ENCODE assay signal across 7 cellular contexts in genomic region chr9:134025606-134026541, GRCh38. TPM values are rescaled to one million over a fixed set of nuclear protein-coding genes. Genes with fewer than 3 reads are reported as not detected.
A peak's percentile ranks its signal among the peaks of the same experiment; 100 is the strongest.
DNase-seq lines count a peak whose midpoint lies in the region; FAIRE-seq and TF ChIP-seq lines count a peak whose summit lies in the region.

No MANE protein-coding gene starts in this region.

- peak overlapping the region; percentile 23 for H3K18ac ChIP-seq in mesendoderm (ENCODE audit: low read length)

- no peak overlapping the region for H3K4ac ChIP-seq in mesendoderm (ENCODE audit: low read depth, low read length)

- no peak overlapping the region for H3K27ac ChIP-seq in mesendoderm (ENCODE audit: low read depth, low read length)

- TF ChIP-seq POLR2A in GM12891 (IDR thresholded peaks at IDR 0.05; ENCODE audit: low read depth, low read length) = no peak

- no peak overlapping the region for H2AK5ac ChIP-seq in mesendoderm (ENCODE audit: low read length)

- TF ChIP-seq CTCF in HFF-Myc (IDR thresholded peaks at IDR 0.05; ENCODE audit: low read depth, low read length, missing control alignments) = peak; percentile 23

- peak overlapping the region; percentile 78 for H3K4me3 Mint-ChIP-seq in activated CD4-positive, alpha-beta T cell treated with anti-CD3 and anti-CD28 coated beads, Interleukin-2, amount 10 ng/mL, durations not matched to agents 7 days and 5 days

- H3K27me3 Mint-ChIP-seq in activated CD4-positive, alpha-beta T cell treated with anti-CD3 and anti-CD28 coated beads, Interleukin-2, amount 10 ng/mL, durations not matched to agents 7 days and 5 days = no peaks in the 10 kb centered on the region

- H3K4me2 ChIP-seq in mesendoderm (ENCODE audit: low read length) = peak overlapping the region; percentile 28

- H3K79me2 ChIP-seq in mesendoderm (ENCODE audit: control insufficient read depth, insufficient read depth, low read length) = no peaks in the 10 kb centered on the region

- H3K36me3 Mint-ChIP-seq in activated CD4-positive, alpha-beta T cell treated with anti-CD3 and anti-CD28 coated beads, Interleukin-2, amount 10 ng/mL, durations not matched to agents 7 days and 5 days (ENCODE audit: low read depth) = peaks cover 6% of the 10 kb centered on the region

- H3K36me3 ChIP-seq in mesendoderm (ENCODE audit: control insufficient read depth, insufficient read depth, low read length) = peaks cover 2% of the 10 kb centered on the region

- FAIRE-seq in GM12891 (lab: Jason Lieb, UNC) = no peak

- H2BK15ac ChIP-seq in mesendoderm (replicated peaks; ENCODE audit: low read depth) = no peak overlapping the region

- no CpG with 5 or more reads among the region's 66 CpGs for WGBS in mesendoderm (ENCODE audit: extremely low coverage, insufficient coverage, low lambda C conversion rate)

- H2BK120ac ChIP-seq in mesendoderm (ENCODE audit: low read depth, low read length) = no peak overlapping the region

- peak overlapping the region; percentile 89 for H3K23ac ChIP-seq in mesendoderm (ENCODE audit: low read length)

- H3K56ac ChIP-seq in mesendoderm (ENCODE audit: low read length) = peak overlapping the region; percentile 79

- CTCF ChIA-PET in activated CD4-positive, alpha-beta T cell treated with anti-CD3 and anti-CD28 coated beads, Interleukin-2, amount 10 ng/mL, durations not matched to agents 7 days and 5 days (lab: Charles Lee) = interaction anchor here (0.6 to 1.5 kb wide), 4 partner anchors 43 to 1938 kb away, joined by 3 read pairs; partner anchors contain the start of gene WDR5

- no peak overlapping the region for H4K8ac ChIP-seq in mesendoderm (ENCODE audit: low read depth, low read length)

- H3K4me1 ChIP-seq in mesendoderm (ENCODE audit: control insufficient read depth, low read depth, low read length) = peaks cover 2% of the 10 kb centered on the region

- H3K79me1 ChIP-seq in mesendoderm (ENCODE audit: low read length) = no peaks in the 10 kb centered on the region

- H3K27ac Mint-ChIP-seq in activated CD4-positive, alpha-beta T cell treated with anti-CD3 and anti-CD28 coated beads, Interleukin-2, amount 10 ng/mL, durations not matched to agents 7 days and 5 days = peak overlapping the region; percentile 76

- DNase-seq in GM12891 (ENCODE audit: insufficient read length, low spot score) = peak; percentile 78
- DNase-seq in HFF-Myc (ENCODE audit: extremely low read depth, low read depth) = peak; percentile 9
- DNase-seq in NAMALWA (ENCODE audit: low spot score) = peak; percentile 79
- peak; percentile 55 for DNase-seq in activated CD4-positive, alpha-beta T cell treated with anti-CD3 and anti-CD28 coated beads, Interleukin-2, amount 10 ng/mL, durations not matched to agents 7 days and 5 days
- DNase-seq in effector CD4-positive, alpha-beta T cell = peak; percentile 24
- DNase-seq in mesendoderm = peak; percentile 74
- peak; percentile 34 to 39 for DNase-seq in stimulated activated CD8-positive, alpha-beta memory T cell treated with anti-CD3 and anti-CD28 coated beads, Interleukin-2, amount 100 ng/mL, for 48 hours (ENCODE audit: low read depth in 2 of 2)

- peaks cover 9% of the 10 kb centered on the region for H3K4me1 Mint-ChIP-seq in activated CD4-positive, alpha-beta T cell treated with anti-CD3 and anti-CD28 coated beads, Interleukin-2, amount 10 ng/mL, durations not matched to agents 7 days and 5 days

- no peaks in the 10 kb centered on the region for H3K27me3 ChIP-seq in mesendoderm (ENCODE audit: insufficient read depth, low read length, poor library complexity)

- no peak overlapping the region for H2BK5ac ChIP-seq in mesendoderm (ENCODE audit: low read length)

- peak overlapping the region; percentile 57 for H3K9ac ChIP-seq in mesendoderm (ENCODE audit: low read length)

- no peaks in the 10 kb centered on the region for H3K9me3 Mint-ChIP-seq in activated CD4-positive, alpha-beta T cell treated with anti-CD3 and anti-CD28 coated beads, Interleukin-2, amount 10 ng/mL, durations not matched to agents 7 days and 5 days

- H3K4me3 ChIP-seq in HFF-Myc (replicated peaks; ENCODE audit: low read depth, low read length) = peak overlapping the region; percentile 71
- H3K4me3 ChIP-seq in mesendoderm (ENCODE audit: low read length) = peak overlapping the region; percentile 49

- POLR2A ChIA-PET in activated CD4-positive, alpha-beta T cell treated with anti-CD3 and anti-CD28 coated beads, Interleukin-2, amount 10 ng/mL, durations not matched to agents 7 days and 5 days (lab: Charles Lee) = interaction anchor here (1.1 kb wide), 1 partner anchor 40 kb away, joined by 6 read pairs; no protein-coding TSS in a partner anchor

- H4K5ac ChIP-seq in mesendoderm (ENCODE audit: low read length) = no peak overlapping the region

TF ChIP-seq in GM12891, 5 proteins besides CTCF, POLR2A, EP300 and RAD21:
- TF ChIP-seq SPI1 (IDR thresholded peaks at IDR 0.05; ENCODE audit: low read depth, low read length) (no peak), PAX5 (IDR thresholded peaks at IDR 0.05; ENCODE audit: insufficient read depth, low read length, severe bottlenecking) (no peak), TAF1 (IDR thresholded peaks at IDR 0.05; ENCODE audit: low read depth, low read length) (no peak), POLR2AphosphoS5 (IDR thresholded peaks at IDR 0.05; ENCODE audit: low read depth, low read length) (no peak), POU2F2 (IDR thresholded peaks at IDR 0.05; ENCODE audit: low read depth, low read length) (0 out of 2 replicates have a peak, but pooled peaks have one; percentile 9)

RNA-seq across cellular contexts. Expression of gene BRD3OS, which starts 0.6 kb away (rescaled TPM):
- 6.2 TPM for polyA plus RNA-seq in GM12891 (2012; ENCODE audit: low read depth, missing spikeins)
- 10 to 100 TPM; 11.1 to 12.9 TPM for total RNA-seq in activated CD4-positive, alpha-beta T cell treated with anti-CD3 and anti-CD28 coated beads, Interleukin-2, amount 10 ng/mL, durations not matched to agents 7 days and 5 days
- polyA plus RNA-seq in mesendoderm (2013, experiment 1 of 2) = 11.4 TPM
- 11.5 TPM for polyA plus RNA-seq in mesendoderm (2013, experiment 2 of 2)

RNA-seq across cellular contexts. Expression of gene VAV2, which starts 33.8 kb away (rescaled TPM):
- polyA plus RNA-seq in GM12891 (2012; ENCODE audit: low read depth, missing spikeins) = 25.3 TPM
- total RNA-seq in activated CD4-positive, alpha-beta T cell treated with anti-CD3 and anti-CD28 coated beads, Interleukin-2, amount 10 ng/mL, durations not matched to agents 7 days and 5 days = 1 to 10 TPM; 6.2 TPM
- 12.2 TPM for polyA plus RNA-seq in mesendoderm (2013, experiment 1 of 2)
- 12.3 TPM for polyA plus RNA-seq in mesendoderm (2013, experiment 2 of 2)

RNA-seq across cellular contexts. Expression of gene BRD3, which starts 42.0 kb away (rescaled TPM):
- polyA plus RNA-seq in GM12891 (2012; ENCODE audit: low read depth, missing spikeins) = 6.1 TPM
- 10 to 100 TPM; 40.1 to 47.4 TPM for total RNA-seq in activated CD4-positive, alpha-beta T cell treated with anti-CD3 and anti-CD28 coated beads, Interleukin-2, amount 10 ng/mL, durations not matched to agents 7 days and 5 days
- 29.9 TPM for polyA plus RNA-seq in mesendoderm (2013, experiment 1 of 2)
- polyA plus RNA-seq in mesendoderm (2013, experiment 2 of 2) = 30.0 TPM

Comparison
In these comparisons a context has a peak if more than half of its experiments do, and no peak if none do; other contexts are left out.
1. DNase-seq: peak in every context shown above with its lines; median percentile 79 in NAMALWA; 78 in GM12891; 74 in mesendoderm; 55 in activated CD4-positive, alpha-beta T cell treated with anti-CD3 and anti-CD28 coated beads, Interleukin-2, amount 10 ng/mL, durations not matched to agents 7 days and 5 days; 36 in stimulated activated CD8-positive, alpha-beta memory T cell treated with anti-CD3 and anti-CD28 coated beads, Interleukin-2, amount 100 ng/mL, for 48 hours; 24 in effector CD4-positive, alpha-beta T cell; 9 in HFF-Myc.